ENCODE assay signal across 3 cellular contexts in genomic region chr6:11601776-11602605, GRCh38.
TF ChIP-seq lines count a peak whose summit lies in the region.

No MANE protein-coding gene starts in this region.

TF ChIP-seq in H1, 55 proteins besides CTCF, POLR2A, EP300 and RAD21:
- no peak for TF ChIP-seq SUZ12 (IDR thresholded peaks at IDR 0.05; ENCODE audit: low read length)
- no peak for TF ChIP-seq GTF2F1 (IDR thresholded peaks at IDR 0.05; ENCODE audit: borderline replicate concordance, low read depth, low read length)
TF ChIP-seq in H1: peak in this region for 0.

TF ChIP-seq in HepG2, 621 proteins besides CTCF, POLR2A, EP300 and RAD21:
- TF ChIP-seq FOSL2 (CRISPR knock-in tag; IDR thresholded peaks at IDR 0.05) (peak; percentile 18; the same call in 1 of the 2 replicates), ZNF207 (IDR thresholded peaks at IDR 0.05; ENCODE audit: borderline replicate concordance) (no peak)

TF ChIP-seq in HEK293T, 16 proteins besides CTCF, POLR2A, EP300 and RAD21:
- TF ChIP-seq ARNT (IDR thresholded peaks at IDR 0.05) (no peak), NFRKB (IDR thresholded peaks at IDR 0.05) (no peak), BHLHE40 (IDR thresholded peaks at IDR 0.05; ENCODE audit: borderline replicate concordance) (no peak), SUZ12 (IDR thresholded peaks at IDR 0.05) (no peak), ELF4 (IDR thresholded peaks at IDR 0.05) (no peak), FOXM1 (IDR thresholded peaks at IDR 0.05; ENCODE audit: borderline replicate concordance) (no peak), TARDBP (IDR thresholded peaks at IDR 0.05) (no peak), PKNOX1 (IDR thresholded peaks at IDR 0.05) (no peak), SP1 (IDR thresholded peaks at IDR 0.05) (no peak), ZNF384 (IDR thresholded peaks at IDR 0.05) (no peak), FOXK2 (IDR thresholded peaks at IDR 0.05) (no peak)
